In the genomic region with DNA sequence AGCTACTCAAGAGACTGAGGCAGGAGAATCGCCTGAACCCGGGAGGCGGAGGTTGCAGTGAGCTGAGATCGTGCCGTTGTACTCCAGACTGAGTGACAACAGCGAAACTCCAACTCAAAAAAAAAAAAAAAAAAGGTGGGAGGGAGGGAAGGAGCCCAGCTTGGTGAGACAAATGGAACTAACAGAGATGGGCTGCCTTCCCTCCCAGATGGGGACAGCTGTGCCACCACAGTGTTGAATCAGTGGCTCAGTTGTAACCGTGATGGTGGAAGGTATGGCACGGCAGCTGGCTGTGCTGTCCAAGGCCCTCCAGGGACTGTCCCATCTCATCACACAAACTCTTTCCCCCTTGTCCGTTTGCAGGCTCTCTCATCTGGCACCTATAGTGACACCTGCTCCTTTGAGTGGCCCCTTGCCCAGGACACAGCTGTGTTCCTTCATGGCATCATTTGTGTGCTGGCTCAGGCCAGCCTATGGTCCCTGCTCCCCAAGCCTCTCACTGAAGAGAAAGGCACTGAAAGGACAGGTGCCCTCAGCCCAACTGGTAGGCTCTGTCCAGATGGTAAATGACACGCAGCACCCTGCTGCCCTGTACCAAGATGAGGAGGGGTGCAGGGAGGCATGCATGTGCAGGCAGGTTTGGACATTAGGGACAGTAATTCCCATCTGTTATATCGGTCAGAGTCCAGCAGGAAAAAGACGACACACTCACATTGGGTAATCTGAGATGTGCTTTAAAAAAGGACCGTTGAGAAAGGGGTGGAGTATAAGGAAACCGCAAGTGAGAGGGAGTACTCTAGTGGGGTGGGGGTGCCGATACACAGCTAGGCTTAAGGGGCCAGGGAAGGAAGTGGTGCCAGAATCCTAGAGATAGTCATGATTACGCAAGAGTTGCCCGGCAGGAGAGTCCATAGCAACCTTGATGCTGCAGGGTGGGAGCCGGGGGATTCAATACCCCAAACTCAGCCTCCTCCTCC, we compare ENCODE assay signal across 1 cellular context.
A peak's percentile ranks its signal among the peaks of the same experiment; 100 is the strongest.
TF ChIP-seq lines count a peak whose summit lies in the region.

No MANE protein-coding gene starts in this region.

TF ChIP-seq in K562, 482 proteins besides CTCF, POLR2A, EP300 and RAD21 (continued from another document and continues in another):
- TF ChIP-seq, protein P1, sequence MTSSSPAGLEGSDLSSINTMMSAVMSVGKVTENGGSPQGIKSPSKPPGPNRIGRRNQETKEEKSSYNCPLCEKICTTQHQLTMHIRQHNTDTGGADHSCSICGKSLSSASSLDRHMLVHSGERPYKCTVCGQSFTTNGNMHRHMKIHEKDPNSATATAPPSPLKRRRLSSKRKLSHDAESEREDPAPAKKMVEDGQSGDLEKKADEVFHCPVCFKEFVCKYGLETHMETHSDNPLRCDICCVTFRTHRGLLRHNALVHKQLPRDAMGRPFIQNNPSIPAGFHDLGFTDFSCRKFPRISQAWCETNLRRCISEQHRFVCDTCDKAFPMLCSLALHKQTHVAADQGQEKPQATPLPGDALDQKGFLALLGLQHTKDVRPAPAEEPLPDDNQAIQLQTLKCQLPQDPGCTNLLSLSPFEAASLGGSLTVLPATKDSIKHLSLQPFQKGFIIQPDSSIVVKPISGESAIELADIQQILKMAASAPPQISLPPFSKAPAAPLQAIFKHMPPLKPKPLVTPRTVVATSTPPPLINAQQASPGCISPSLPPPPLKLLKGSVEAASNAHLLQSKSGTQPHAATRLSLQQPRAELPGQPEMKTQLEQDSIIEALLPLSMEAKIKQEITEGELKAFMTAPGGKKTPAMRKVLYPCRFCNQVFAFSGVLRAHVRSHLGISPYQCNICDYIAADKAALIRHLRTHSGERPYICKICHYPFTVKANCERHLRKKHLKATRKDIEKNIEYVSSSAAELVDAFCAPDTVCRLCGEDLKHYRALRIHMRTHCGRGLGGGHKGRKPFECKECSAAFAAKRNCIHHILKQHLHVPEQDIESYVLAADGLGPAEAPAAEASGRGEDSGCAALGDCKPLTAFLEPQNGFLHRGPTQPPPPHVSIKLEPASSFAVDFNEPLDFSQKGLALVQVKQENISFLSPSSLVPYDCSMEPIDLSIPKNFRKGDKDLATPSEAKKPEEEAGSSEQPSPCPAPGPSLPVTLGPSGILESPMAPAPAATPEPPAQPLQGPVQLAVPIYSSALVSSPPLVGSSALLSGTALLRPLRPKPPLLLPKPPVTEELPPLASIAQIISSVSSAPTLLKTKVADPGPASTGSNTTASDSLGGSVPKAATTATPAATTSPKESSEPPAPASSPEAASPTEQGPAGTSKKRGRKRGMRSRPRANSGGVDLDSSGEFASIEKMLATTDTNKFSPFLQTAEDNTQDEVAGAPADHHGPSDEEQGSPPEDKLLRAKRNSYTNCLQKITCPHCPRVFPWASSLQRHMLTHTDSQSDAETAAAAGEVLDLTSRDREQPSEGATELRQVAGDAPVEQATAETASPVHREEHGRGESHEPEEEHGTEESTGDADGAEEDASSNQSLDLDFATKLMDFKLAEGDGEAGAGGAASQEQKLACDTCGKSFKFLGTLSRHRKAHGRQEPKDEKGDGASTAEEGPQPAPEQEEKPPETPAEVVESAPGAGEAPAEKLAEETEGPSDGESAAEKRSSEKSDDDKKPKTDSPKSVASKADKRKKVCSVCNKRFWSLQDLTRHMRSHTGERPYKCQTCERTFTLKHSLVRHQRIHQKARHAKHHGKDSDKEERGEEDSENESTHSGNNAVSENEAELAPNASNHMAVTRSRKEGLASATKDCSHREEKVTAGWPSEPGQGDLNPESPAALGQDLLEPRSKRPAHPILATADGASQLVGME (CRISPR knock-in tag; IDR thresholded peaks at IDR 0.05), result no peak
- TF ChIP-seq ZBTB17 (CRISPR knock-in tag; IDR thresholded peaks at IDR 0.05) (peak; percentile 80), ADNP (tag; IDR thresholded peaks at IDR 0.05) (no peak), ZNF384 (IDR thresholded peaks at IDR 0.05; ENCODE audit: low read depth, low read length) (peak; percentile 79), KLF13 (tag; IDR thresholded peaks at IDR 0.05; ENCODE audit: borderline replicate concordance, low read depth) (0 out of 2 replicates have a peak, but pooled peaks have one; percentile 7), LEF1 (IDR thresholded peaks at IDR 0.05) (peak; percentile 81; the same call in 1 of the 2 replicates), RFX1 (IDR thresholded peaks at IDR 0.05) (peak; percentile 78; the same call in 1 of the 2 replicates), TAL1 (IDR thresholded peaks at IDR 0.05) (peak; percentile 49), ELF4 (CRISPR knock-in tag; IDR thresholded peaks at IDR 0.05) (peak; percentile 33; the same call in 1 of the 2 replicates), HEY1 (CRISPR knock-in tag; IDR thresholded peaks at IDR 0.05; ENCODE audit: borderline replicate concordance) (no peak), NFATC3 (IDR thresholded peaks at IDR 0.05) (no peak), ARNT (IDR thresholded peaks at IDR 0.05) (peak; percentile 48 to 78; a peak in 1 of 4 replicates), FOXK2 (conservative IDR thresholded peaks at IDR 0.05 in 1 of 2, IDR thresholded peaks at IDR 0.05 in 1 of 2; ENCODE audit: low read depth in 2 of 2) (peak in 1 of 2 experiments; percentile 45; a peak in 2 of 4 replicates), MYNN (IDR thresholded peaks at IDR 0.05) (0 out of 2 replicates have a peak, but pooled peaks have one; percentile 47), MYNN (CRISPR knock-in tag; IDR thresholded peaks at IDR 0.05) (no peak), ZNF121 (CRISPR knock-in tag; conservative IDR thresholded peaks at IDR 0.05) (no peak), TEAD4 (IDR thresholded peaks at IDR 0.05; ENCODE audit: low read length) (peak; percentile 64), TEAD4 (CRISPR knock-in tag; IDR thresholded peaks at IDR 0.05; ENCODE audit: borderline replicate concordance) (no peak), CCNT2 (IDR thresholded peaks at IDR 0.05; ENCODE audit: borderline replicate concordance, extremely low read depth, insufficient read length, low read depth, low read length) (peak; percentile 48), EP400 (IDR thresholded peaks at IDR 0.05) (peak; percentile 62; the same call in 1 of the 2 replicates), ETV5 (CRISPR knock-in tag; IDR thresholded peaks at IDR 0.05; ENCODE audit: low read depth) (peak; percentile 44; the same call in 1 of the 2 replicates), MEIS2 (IDR thresholded peaks at IDR 0.05; ENCODE audit: partially characterized antibody) (peak; percentile 25), SMARCA4 (IDR thresholded peaks at IDR 0.05) (peak; percentile 80), ZBED1 (IDR thresholded peaks at IDR 0.05) (0 out of 2 replicates have a peak, but pooled peaks have one; percentile 32), CXXC5 (CRISPR knock-in tag; IDR thresholded peaks at IDR 0.05) (peak; percentile 49), ATF7 (IDR thresholded peaks at IDR 0.05) (peak; percentile 89), HNRNPL (IDR thresholded peaks at IDR 0.05; ENCODE audit: low read depth, low read length) (no peak)
- TF ChIP-seq, protein P2, sequence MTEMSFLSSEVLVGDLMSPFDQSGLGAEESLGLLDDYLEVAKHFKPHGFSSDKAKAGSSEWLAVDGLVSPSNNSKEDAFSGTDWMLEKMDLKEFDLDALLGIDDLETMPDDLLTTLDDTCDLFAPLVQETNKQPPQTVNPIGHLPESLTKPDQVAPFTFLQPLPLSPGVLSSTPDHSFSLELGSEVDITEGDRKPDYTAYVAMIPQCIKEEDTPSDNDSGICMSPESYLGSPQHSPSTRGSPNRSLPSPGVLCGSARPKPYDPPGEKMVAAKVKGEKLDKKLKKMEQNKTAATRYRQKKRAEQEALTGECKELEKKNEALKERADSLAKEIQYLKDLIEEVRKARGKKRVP (CRISPR knock-in tag; IDR thresholded peaks at IDR 0.05), result peak; percentile 28; the same call in 1 of the 2 replicates
- TF ChIP-seq, protein P3, sequence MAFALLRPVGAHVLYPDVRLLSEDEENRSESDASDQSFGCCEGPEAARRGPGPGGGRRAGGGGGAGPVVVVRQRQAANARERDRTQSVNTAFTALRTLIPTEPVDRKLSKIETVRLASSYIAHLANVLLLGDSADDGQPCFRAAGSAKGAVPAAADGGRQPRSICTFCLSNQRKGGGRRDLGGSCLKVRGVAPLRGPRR (CRISPR knock-in tag; IDR thresholded peaks at IDR 0.05), result no peak
- TF ChIP-seq, protein P4, sequence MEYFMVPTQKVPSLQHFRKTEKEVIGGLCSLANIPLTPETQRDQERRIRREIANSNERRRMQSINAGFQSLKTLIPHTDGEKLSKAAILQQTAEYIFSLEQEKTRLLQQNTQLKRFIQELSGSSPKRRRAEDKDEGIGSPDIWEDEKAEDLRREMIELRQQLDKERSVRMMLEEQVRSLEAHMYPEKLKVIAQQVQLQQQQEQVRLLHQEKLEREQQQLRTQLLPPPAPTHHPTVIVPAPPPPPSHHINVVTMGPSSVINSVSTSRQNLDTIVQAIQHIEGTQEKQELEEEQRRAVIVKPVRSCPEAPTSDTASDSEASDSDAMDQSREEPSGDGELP (CRISPR knock-in tag; IDR thresholded peaks at IDR 0.05; ENCODE audit: borderline replicate concordance), result peak; percentile 48; the same call in 1 of the 2 replicates
- TF ChIP-seq, protein P5, sequence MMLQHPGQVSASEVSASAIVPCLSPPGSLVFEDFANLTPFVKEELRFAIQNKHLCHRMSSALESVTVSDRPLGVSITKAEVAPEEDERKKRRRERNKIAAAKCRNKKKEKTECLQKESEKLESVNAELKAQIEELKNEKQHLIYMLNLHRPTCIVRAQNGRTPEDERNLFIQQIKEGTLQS (IDR thresholded peaks at IDR 0.05), result peak; percentile 96
- TF ChIP-seq, protein P5 (CRISPR knock-in tag; conservative IDR thresholded peaks at IDR 0.05), result 0 out of 2 replicates have a peak, but pooled peaks have one; percentile 62
- TF ChIP-seq, protein P6, sequence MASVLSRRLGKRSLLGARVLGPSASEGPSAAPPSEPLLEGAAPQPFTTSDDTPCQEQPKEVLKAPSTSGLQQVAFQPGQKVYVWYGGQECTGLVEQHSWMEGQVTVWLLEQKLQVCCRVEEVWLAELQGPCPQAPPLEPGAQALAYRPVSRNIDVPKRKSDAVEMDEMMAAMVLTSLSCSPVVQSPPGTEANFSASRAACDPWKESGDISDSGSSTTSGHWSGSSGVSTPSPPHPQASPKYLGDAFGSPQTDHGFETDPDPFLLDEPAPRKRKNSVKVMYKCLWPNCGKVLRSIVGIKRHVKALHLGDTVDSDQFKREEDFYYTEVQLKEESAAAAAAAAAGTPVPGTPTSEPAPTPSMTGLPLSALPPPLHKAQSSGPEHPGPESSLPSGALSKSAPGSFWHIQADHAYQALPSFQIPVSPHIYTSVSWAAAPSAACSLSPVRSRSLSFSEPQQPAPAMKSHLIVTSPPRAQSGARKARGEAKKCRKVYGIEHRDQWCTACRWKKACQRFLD (CRISPR knock-in tag; IDR thresholded peaks at IDR 0.05), result peak; percentile 60
- TF ChIP-seq, protein P7, sequence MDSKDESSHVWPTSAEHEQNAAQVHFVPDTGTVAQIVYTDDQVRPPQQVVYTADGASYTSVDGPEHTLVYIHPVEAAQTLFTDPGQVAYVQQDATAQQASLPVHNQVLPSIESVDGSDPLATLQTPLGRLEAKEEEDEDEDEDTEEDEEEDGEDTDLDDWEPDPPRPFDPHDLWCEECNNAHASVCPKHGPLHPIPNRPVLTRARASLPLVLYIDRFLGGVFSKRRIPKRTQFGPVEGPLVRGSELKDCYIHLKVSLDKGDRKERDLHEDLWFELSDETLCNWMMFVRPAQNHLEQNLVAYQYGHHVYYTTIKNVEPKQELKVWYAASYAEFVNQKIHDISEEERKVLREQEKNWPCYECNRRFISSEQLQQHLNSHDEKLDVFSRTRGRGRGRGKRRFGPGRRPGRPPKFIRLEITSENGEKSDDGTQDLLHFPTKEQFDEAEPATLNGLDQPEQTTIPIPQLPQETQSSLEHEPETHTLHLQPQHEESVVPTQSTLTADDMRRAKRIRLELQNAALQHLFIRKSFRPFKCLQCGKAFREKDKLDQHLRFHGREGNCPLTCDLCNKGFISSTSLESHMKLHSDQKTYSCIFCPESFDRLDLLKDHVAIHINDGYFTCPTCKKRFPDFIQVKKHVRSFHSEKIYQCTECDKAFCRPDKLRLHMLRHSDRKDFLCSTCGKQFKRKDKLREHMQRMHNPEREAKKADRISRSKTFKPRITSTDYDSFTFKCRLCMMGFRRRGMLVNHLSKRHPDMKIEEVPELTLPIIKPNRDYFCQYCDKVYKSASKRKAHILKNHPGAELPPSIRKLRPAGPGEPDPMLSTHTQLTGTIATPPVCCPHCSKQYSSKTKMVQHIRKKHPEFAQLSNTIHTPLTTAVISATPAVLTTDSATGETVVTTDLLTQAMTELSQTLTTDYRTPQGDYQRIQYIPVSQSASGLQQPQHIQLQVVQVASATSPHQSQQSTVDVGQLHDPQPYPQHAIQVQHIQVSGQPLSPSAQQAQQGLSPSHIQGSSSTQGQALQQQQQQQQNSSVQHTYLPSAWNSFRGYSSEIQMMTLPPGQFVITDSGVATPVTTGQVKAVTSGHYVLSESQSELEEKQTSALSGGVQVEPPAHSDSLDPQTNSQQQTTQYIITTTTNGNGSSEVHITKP (IDR thresholded peaks at IDR 0.05; ENCODE audit: partially characterized antibody), result peak; percentile 72
- TF ChIP-seq, protein P8, sequence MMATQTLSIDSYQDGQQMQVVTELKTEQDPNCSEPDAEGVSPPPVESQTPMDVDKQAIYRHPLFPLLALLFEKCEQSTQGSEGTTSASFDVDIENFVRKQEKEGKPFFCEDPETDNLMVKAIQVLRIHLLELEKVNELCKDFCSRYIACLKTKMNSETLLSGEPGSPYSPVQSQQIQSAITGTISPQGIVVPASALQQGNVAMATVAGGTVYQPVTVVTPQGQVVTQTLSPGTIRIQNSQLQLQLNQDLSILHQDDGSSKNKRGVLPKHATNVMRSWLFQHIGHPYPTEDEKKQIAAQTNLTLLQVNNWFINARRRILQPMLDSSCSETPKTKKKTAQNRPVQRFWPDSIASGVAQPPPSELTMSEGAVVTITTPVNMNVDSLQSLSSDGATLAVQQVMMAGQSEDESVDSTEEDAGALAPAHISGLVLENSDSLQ (IDR thresholded peaks at IDR 0.05), result peak; percentile 55; the same call in 1 of the 2 replicates
